Comparison of ENCODE assay signal across 8 cellular contexts in the genomic region with DNA sequence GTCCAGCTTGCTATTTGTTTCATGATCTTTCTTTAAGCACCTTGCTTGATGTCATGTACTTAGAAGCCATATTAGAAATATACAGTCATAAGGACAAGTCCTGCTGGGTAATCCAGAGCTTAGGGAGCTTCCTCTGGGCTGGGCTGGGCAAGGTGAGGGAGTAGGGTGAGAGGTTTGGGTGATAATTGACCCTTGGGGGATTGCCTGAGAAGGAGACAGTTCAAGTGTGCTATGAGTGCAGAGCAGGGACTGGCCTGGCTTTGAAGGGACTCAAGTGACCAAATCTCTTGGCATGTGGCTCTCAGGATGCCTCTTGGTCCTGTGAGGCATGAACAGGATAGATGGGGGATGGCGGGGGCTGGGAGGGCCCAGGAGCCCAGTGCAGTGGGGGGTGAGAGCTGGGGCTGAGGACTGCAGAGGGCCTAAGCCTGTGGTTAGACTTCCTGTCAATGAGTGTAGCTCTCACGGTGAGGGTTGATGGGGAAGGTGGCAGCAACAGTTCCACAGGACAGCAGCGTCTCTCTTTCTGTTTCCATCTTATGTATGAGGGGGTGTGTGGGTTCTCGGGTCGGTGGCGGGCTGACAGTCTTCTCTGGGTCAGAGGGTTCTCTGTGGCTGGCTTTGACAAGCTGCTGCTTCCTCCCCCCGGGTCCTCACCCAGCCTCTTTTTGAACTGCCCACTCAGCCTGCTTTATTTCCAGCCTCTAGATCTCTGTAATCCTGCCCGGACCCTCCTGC. TPM values are rescaled to one million over a fixed set of nuclear protein-coding genes. Genes with fewer than 3 reads are reported as not detected.
DNase-seq lines count a peak whose midpoint lies in the region; ATAC-seq and TF ChIP-seq lines count a peak whose summit lies in the region.

No MANE protein-coding gene starts in this region.

- no peaks in the 10 kb centered on the region for H3K9me3 ChIP-seq in A673 (ENCODE audit: low read depth, low read length, poor library complexity, severe bottlenecking)

- ATAC-seq in GM19468 (IDR thresholded peaks at IDR 0.05; ENCODE audit: extremely low read depth, unreplicated experiment), result peak; percentile 84

- H3K4me3 Mint-ChIP-seq in activated CD4-positive, alpha-beta memory T cell treated with anti-CD3 and anti-CD28 coated beads, Interleukin-2, amount 10 ng/mL, durations not matched to agents 7 days and 5 days, result peak overlapping the region; percentile 78

- peak; percentile 55 for DNase-seq in CD1c-positive myeloid dendritic cell (ENCODE audit: extremely low spot score)
- peak; percentile 91 for DNase-seq in HK-2 (ENCODE audit: unreplicated experiment)
- peak; percentile 81 for DNase-seq in activated CD4-positive, alpha-beta memory T cell treated with anti-CD3 and anti-CD28 coated beads, Interleukin-2, amount 10 ng/mL, durations not matched to agents 7 days and 5 days
- peak; percentile 91 for DNase-seq in kidney tubule cell (ENCODE audit: low spot score)
- peak in 4 of 6 experiments; percentile 18 to 54 (median 38) for DNase-seq in stimulated activated naive CD4-positive, alpha-beta T cell (lab: John Stamatoyannopoulos, UW)
- DNase-seq in A673 (ENCODE audit: low spot score), result no peak
- no peak for DNase-seq in RWPE1 (ENCODE audit: low spot score)

- H3K4me3 ChIP-seq in A673 (ENCODE audit: low read depth, low read length, poor library complexity, severe bottlenecking), result no peak overlapping the region

- CTCF ChIA-PET in activated CD4-positive, alpha-beta memory T cell treated with anti-CD3 and anti-CD28 coated beads, Interleukin-2, amount 10 ng/mL, durations not matched to agents 7 days and 5 days (lab: Charles Lee), result interaction anchor here (0.6 to 3.9 kb wide), 14 partner anchors 11 to 1329 kb away, joined by 3 to 26 read pairs (median 4); partner anchors contain the start of genes ALAD, C9orf43 and POLE3
- CTCF ChIA-PET in A673 (lab: Charles Lee), result no interaction called here
- CTCF ChIA-PET in RWPE1 (lab: Yijun Ruan, JAX), result interaction anchor here (0.8 kb wide), 1 partner anchor 17 kb away, joined by 4 read pairs; no protein-coding TSS in a partner anchor

- intact Hi-C loops in A673 (cut with micrococcal nuclease; ENCODE audit: unreplicated experiment), result no loop called here

- no peak for TF ChIP-seq CTCF in A673 (conservative IDR thresholded peaks at IDR 0.05; ENCODE audit: low read depth, low read length)
- TF ChIP-seq CTCF in RWPE1 (conservative IDR thresholded peaks at IDR 0.05; ENCODE audit: low read depth), result no peak

- peaks cover 3% of the 10 kb centered on the region for H3K27me3 Mint-ChIP-seq in activated CD4-positive, alpha-beta memory T cell treated with anti-CD3 and anti-CD28 coated beads, Interleukin-2, amount 10 ng/mL, durations not matched to agents 7 days and 5 days

- H3K27me3 ChIP-seq in A673 (replicated peaks; ENCODE audit: insufficient read depth, low read depth, low read length, poor library complexity), result no peaks in the 10 kb centered on the region

- H3K4me1 Mint-ChIP-seq in activated CD4-positive, alpha-beta memory T cell treated with anti-CD3 and anti-CD28 coated beads, Interleukin-2, amount 10 ng/mL, durations not matched to agents 7 days and 5 days, result peaks cover 76% of the 10 kb centered on the region

- POLR2A ChIA-PET in activated CD4-positive, alpha-beta memory T cell treated with anti-CD3 and anti-CD28 coated beads, Interleukin-2, amount 10 ng/mL, durations not matched to agents 7 days and 5 days (lab: Charles Lee), result interaction anchor here (0.7 to 4.3 kb wide), 16 partner anchors 10 to 284 kb away, joined by 3 to 59 read pairs (median 4); partner anchors contain the start of genes ALAD, BSPRY, C9orf43 and CDC26
- POLR2A ChIA-PET in A673 (lab: Charles Lee; ENCODE audit: low non-redundant PET), result no interaction called here
- POLR2A ChIA-PET in RWPE1 (lab: Yijun Ruan, JAX; ENCODE audit: low non-redundant PET), result no interaction called here

- peaks cover 2% of the 10 kb centered on the region for H3K36me3 Mint-ChIP-seq in activated CD4-positive, alpha-beta memory T cell treated with anti-CD3 and anti-CD28 coated beads, Interleukin-2, amount 10 ng/mL, durations not matched to agents 7 days and 5 days (ENCODE audit: low read depth)

- BruUV-seq in A673 (replicated peaks; lab: Mats Ljungman, UMichigan), result no TSS peak

- H3K27ac Mint-ChIP-seq in activated CD4-positive, alpha-beta memory T cell treated with anti-CD3 and anti-CD28 coated beads, Interleukin-2, amount 10 ng/mL, durations not matched to agents 7 days and 5 days, result peak overlapping the region; percentile 93

- no peaks in the 10 kb centered on the region for H3K9me3 Mint-ChIP-seq in activated CD4-positive, alpha-beta memory T cell treated with anti-CD3 and anti-CD28 coated beads, Interleukin-2, amount 10 ng/mL, durations not matched to agents 7 days and 5 days

- H3K4me1 ChIP-seq in A673 (ENCODE audit: insufficient read depth, low read length, poor library complexity, severe bottlenecking), result no peaks in the 10 kb centered on the region

- H3K36me3 ChIP-seq in A673 (ENCODE audit: insufficient read depth, low read length, poor library complexity, severe bottlenecking), result no peaks in the 10 kb centered on the region

- H3K27ac ChIP-seq in A673 (ENCODE audit: low read depth, low read length, poor library complexity, severe bottlenecking) (no peak overlapping the region), RWPE1 (no peak overlapping the region)

RNA-seq across cellular contexts. Expression of gene RGS3, which starts 53.5 kb away (rescaled TPM):
- 10 to 100 TPM; 22.7 to 24.0 TPM for total RNA-seq in activated CD4-positive, alpha-beta memory T cell treated with anti-CD3 and anti-CD28 coated beads, Interleukin-2, amount 10 ng/mL, durations not matched to agents 7 days and 5 days
- 19.2 and 19.8 TPM in 2 replicates for total RNA-seq in A673 (2021)

Comparison
In these comparisons a context has a peak if more than half of its experiments do, and no peak if none do; other contexts are left out.
1. DNase-seq: peak in CD1c-positive myeloid dendritic cell (single experiment), HK-2 (single experiment), activated CD4-positive, alpha-beta memory T cell treated with anti-CD3 and anti-CD28 coated beads, Interleukin-2, amount 10 ng/mL, durations not matched to agents 7 days and 5 days (single experiment), kidney tubule cell (single experiment) and stimulated activated naive CD4-positive, alpha-beta T cell (4 of 6); none in A673 (single experiment) and RWPE1 (single experiment).